ENCODE assay signal across 16 cellular contexts in the genomic region with DNA sequence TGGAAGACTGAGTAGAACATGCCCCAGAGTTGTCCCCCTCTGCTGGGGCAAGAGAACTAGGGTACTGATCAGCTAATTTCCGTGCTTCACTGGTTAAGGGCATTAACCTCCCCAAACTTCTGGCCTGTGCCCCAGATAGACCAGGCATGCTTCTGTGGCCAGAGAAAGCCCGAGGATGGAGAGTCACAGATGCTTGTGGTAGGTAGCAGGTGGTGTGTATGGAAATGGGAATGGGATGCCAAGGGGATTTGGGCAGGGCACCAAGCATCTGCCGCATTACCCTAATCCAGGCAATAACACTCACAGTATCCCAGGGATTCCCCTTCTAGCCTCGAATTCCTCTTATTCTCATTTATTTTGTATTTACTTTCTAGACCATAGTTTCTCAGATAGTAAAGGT.
DNase-seq lines count a peak whose midpoint lies in the region; ATAC-seq and TF ChIP-seq lines count a peak whose summit lies in the region.
"Had no signal": no experiment of that assay in that cellular context is flagged by ENCODE, and none has a peak within 500 bp of the region (broad histone marks: within the 10 kb centered on the region; RNA-seq: fewer than 3 reads in every experiment).

No MANE protein-coding gene starts in this region.

- H3K36me3 ChIP-seq in osteoblast (ENCODE audit: insufficient read depth, low read length), result no peaks in the 10 kb centered on the region
- no peaks in the 10 kb centered on the region for H3K36me3 ChIP-seq in smooth muscle cell (ENCODE audit: low read depth)

- ATAC-seq in activated T-helper 17 cell treated with anti-CD3 and anti-CD28 coated beads, Interleukin-2, amount 50 U/mL, for 72 hours (replicated peaks), result no peak
- ATAC-seq in HG02870 (IDR thresholded peaks at IDR 0.05; ENCODE audit: unreplicated experiment), result no peak
- ATAC-seq: K562 had no signal

- WGBS in smooth muscle cell (ENCODE audit: low lambda C conversion rate), result 90% methylated on average over 4 of the region's 4 CpGs

- no peak for DNase-seq in activated naive CD8-positive, alpha-beta T cell treated with anti-CD3 and anti-CD28 coated beads for 36 hours
- DNase-seq in NCI-H2171 treated with DMSO at 0.1 percent for 48 hours (lab: John Stamatoyannopoulos, UW), result peak; percentile 73
- no peak for DNase-seq in osteoblast (ENCODE audit: insufficient read length, low spot score, missing footprints)
- no peak for DNase-seq in smooth muscle cell (lab: John Stamatoyannopoulos, UW; ENCODE audit: unreplicated experiment)
- no peak for DNase-seq in activated CD8-positive, alpha-beta memory T cell treated with anti-CD3 and anti-CD28 coated beads, Interleukin-2, amount 50 U/mL, for 4 hours
- DNase-seq: 8988T; DMS79; NCI-H1417 treated with DMSO at 0.1 percent for 48 hours; NCI-H2029 treated with DMSO at 0.1 percent for 48 hours; NCI-H510A treated with DMSO at 0.1 percent for 48 hours; NK-92 treated with Interleukin-12 subunit alpha and Interleukin-12 subunit beta, amount 100 ng/mL, for 24 hours; SHP77 treated with DMSO at 0.1 percent for 48 hours had no signal

- H3K4me3 ChIP-seq in osteoblast (ENCODE audit: insufficient read depth, low read length) (no peak overlapping the region), smooth muscle cell (no peak overlapping the region)
- H3K4me3 ChIP-seq: K562 had no signal

- peaks cover 57% of the 10 kb centered on the region for H3K4me1 Mint-ChIP-seq in activated naive CD8-positive, alpha-beta T cell (ENCODE audit: low read depth)
- H3K4me1 Mint-ChIP-seq in activated naive CD8-positive, alpha-beta T cell treated with anti-CD3 and anti-CD28 coated beads for 36 hours, result peaks cover 41% of the 10 kb centered on the region
- H3K4me1 Mint-ChIP-seq in activated T-helper 17 cell treated with anti-CD3 and anti-CD28 coated beads, Interleukin-2, amount 50 U/mL, for 72 hours, result peaks cover 36% of the 10 kb centered on the region

- no peaks in the 10 kb centered on the region for H3K27me3 ChIP-seq in osteoblast (ENCODE audit: insufficient read depth, low read length)
- H3K27me3 ChIP-seq in smooth muscle cell (ENCODE audit: low read depth), result no peaks in the 10 kb centered on the region

- H3K4me2 ChIP-seq in osteoblast (ENCODE audit: insufficient read depth, low read length) (no peak overlapping the region), smooth muscle cell (no peak overlapping the region)

- H3K9ac ChIP-seq in smooth muscle cell (ENCODE audit: low read depth), result no peak overlapping the region

- H3K9me3 ChIP-seq in osteoblast (ENCODE audit: low read depth, low read length), result peaks cover 3% of the 10 kb centered on the region
- H3K9me3 ChIP-seq in smooth muscle cell (replicated peaks; ENCODE audit: low read depth), result no peaks in the 10 kb centered on the region

- peak overlapping the region; percentile 64 for H3K27ac Mint-ChIP-seq in activated naive CD8-positive, alpha-beta T cell
- H3K27ac Mint-ChIP-seq in activated naive CD8-positive, alpha-beta T cell treated with anti-CD3 and anti-CD28 coated beads for 36 hours, result no peak overlapping the region
- no peak overlapping the region for H3K27ac Mint-ChIP-seq in activated T-helper 17 cell treated with anti-CD3 and anti-CD28 coated beads, Interleukin-2, amount 50 U/mL, for 72 hours

- H3K27ac ChIP-seq in osteoblast (ENCODE audit: low read depth, low read length), result no peak overlapping the region
- H3K27ac ChIP-seq in smooth muscle cell (ENCODE audit: low read depth), result no peak overlapping the region

- H3K79me2 ChIP-seq in osteoblast (ENCODE audit: insufficient read depth, low read length), result no peaks in the 10 kb centered on the region
- H3K79me2 ChIP-seq in smooth muscle cell (ENCODE audit: low read depth), result no peaks in the 10 kb centered on the region

- TF ChIP-seq CTCF in osteoblast (IDR thresholded peaks at IDR 0.05; ENCODE audit: extremely low read depth, low read depth, low read length), result no peak
- TF ChIP-seq CTCF in smooth muscle cell (IDR thresholded peaks at IDR 0.05; ENCODE audit: borderline replicate concordance, insufficient read depth, poor library complexity, severe bottlenecking), result no peak

- H3K9me3 Mint-ChIP-seq in activated naive CD8-positive, alpha-beta T cell (ENCODE audit: low read depth), result peaks cover 4% of the 10 kb centered on the region
- peaks cover 4% of the 10 kb centered on the region for H3K9me3 Mint-ChIP-seq in activated naive CD8-positive, alpha-beta T cell treated with anti-CD3 and anti-CD28 coated beads for 36 hours
- H3K9me3 Mint-ChIP-seq in activated T-helper 17 cell treated with anti-CD3 and anti-CD28 coated beads, Interleukin-2, amount 50 U/mL, for 72 hours, result peaks cover 5% of the 10 kb centered on the region

- H3F3A ChIP-seq in smooth muscle cell (ENCODE audit: low read depth), result no peaks in the 10 kb centered on the region

- H2AFZ ChIP-seq in osteoblast (ENCODE audit: low read length), result no peak overlapping the region
- H2AFZ ChIP-seq in smooth muscle cell (ENCODE audit: low read depth), result no peak overlapping the region

- no peak overlapping the region for H3K4me3 Mint-ChIP-seq in activated naive CD8-positive, alpha-beta T cell
- no peak overlapping the region for H3K4me3 Mint-ChIP-seq in activated naive CD8-positive, alpha-beta T cell treated with anti-CD3 and anti-CD28 coated beads for 36 hours
- H3K4me3 Mint-ChIP-seq in activated T-helper 17 cell treated with anti-CD3 and anti-CD28 coated beads, Interleukin-2, amount 50 U/mL, for 72 hours, result peak overlapping the region; percentile 72

- no peaks in the 10 kb centered on the region for H3K27me3 Mint-ChIP-seq in activated naive CD8-positive, alpha-beta T cell
- H3K27me3 Mint-ChIP-seq in activated naive CD8-positive, alpha-beta T cell treated with anti-CD3 and anti-CD28 coated beads for 36 hours, result no peaks in the 10 kb centered on the region
- H3K27me3 Mint-ChIP-seq in activated T-helper 17 cell treated with anti-CD3 and anti-CD28 coated beads, Interleukin-2, amount 50 U/mL, for 72 hours, result no peaks in the 10 kb centered on the region

- H3K4me1 ChIP-seq in osteoblast (ENCODE audit: insufficient read depth, low read length) (peaks cover 10% of the 10 kb centered on the region), smooth muscle cell (ENCODE audit: low read depth) (no peaks in the 10 kb centered on the region)

- peaks cover 32% of the 10 kb centered on the region for H3K36me3 Mint-ChIP-seq in activated naive CD8-positive, alpha-beta T cell
- H3K36me3 Mint-ChIP-seq in activated naive CD8-positive, alpha-beta T cell treated with anti-CD3 and anti-CD28 coated beads for 36 hours, result peaks cover 7% of the 10 kb centered on the region
- H3K36me3 Mint-ChIP-seq in activated T-helper 17 cell treated with anti-CD3 and anti-CD28 coated beads, Interleukin-2, amount 50 U/mL, for 72 hours (ENCODE audit: low read depth), result no peaks in the 10 kb centered on the region

- no peaks in the 10 kb centered on the region for H4K20me1 ChIP-seq in osteoblast (ENCODE audit: insufficient read depth, low read length)
- no peaks in the 10 kb centered on the region for H4K20me1 ChIP-seq in smooth muscle cell (ENCODE audit: low read depth)
